In the genomic region with DNA sequence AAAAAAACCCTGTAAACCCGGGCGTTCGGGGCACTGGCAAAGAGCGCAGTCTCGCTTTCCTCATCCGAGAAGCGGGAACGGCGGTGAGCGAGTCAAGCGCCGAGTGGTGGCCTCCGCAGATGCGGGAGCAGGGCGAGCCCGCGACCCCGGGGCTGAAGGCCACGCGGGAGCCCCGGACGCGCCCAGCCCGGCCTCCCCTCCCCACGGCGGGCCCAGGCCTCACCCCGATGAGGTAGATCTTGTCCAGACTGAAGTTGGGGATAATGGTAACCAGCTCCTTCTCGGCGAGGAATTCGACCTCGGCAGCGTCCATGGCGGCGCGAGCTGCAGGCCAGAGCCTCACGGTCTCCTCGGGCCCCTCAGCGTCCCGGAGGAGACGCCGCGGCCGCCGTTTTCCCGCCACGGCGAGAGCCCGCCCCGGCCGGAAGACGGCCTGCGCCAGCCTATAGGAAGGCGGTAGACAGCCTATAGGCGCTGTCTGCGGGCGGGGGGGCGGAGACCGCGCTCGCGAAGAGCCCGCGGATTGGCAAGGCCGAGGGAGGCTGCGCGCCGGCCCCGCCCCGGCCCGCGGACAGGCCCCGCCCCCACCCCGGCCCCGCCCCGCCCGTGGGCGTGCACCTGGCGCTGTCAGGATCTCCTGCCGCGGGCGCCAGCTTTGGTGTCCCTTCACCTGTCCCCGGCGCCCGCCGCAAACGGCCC, we compare ENCODE assay signal across 8 cellular contexts. TPM values are rescaled to one million over a fixed set of nuclear protein-coding genes. Genes with fewer than 3 reads are reported as not detected.
DNase-seq lines count a peak whose midpoint lies in the region; ATAC-seq and TF ChIP-seq lines count a peak whose summit lies in the region.

A gene (minus strand): TSS at position 369 of the 699 bp plus-strand sequence. CDS start 56 bp downstream, at position 313.

- peak; percentile 94 for DNase-seq in ACHN
- peak; percentile 87 for DNase-seq in NCI-H345 (lab: John Stamatoyannopoulos, UW)
- peak; percentile 78 for DNase-seq in activated B cell treated with CpG ODN at 0.5 μM for 24 hours
- DNase-seq in caudate nucleus (lab: John Stamatoyannopoulos, UW), result peak in 59 of 61 donors; percentile 5 to 92 (median 76)
- peak; percentile 91 for DNase-seq in iris pigment epithelial cell (ENCODE audit: low read depth)
- DNase-seq in stimulated activated CD4-positive, alpha-beta T cell treated with anti-CD3 and anti-CD28 coated beads, Interleukin-12 subunit alpha, Interleukin-12 subunit beta, amount 100 ng/mL, for 24 hours (ENCODE audit: low read depth in 2 of 2), result peak; percentile 82 to 88

- H3K9me3 Mint-ChIP-seq in activated B cell treated with CpG ODN at 0.5 μM for 24 hours, result no peaks in the 10 kb centered on the region

- in situ Hi-C loops in ACHN (cut with HindIII; ENCODE audit: low pct_ligation_motif_present, low pct_unique_long_range_greater_than_20kb, low sequenced_read_pairs), result no loop called here

- intact Hi-C loops in activated B cell treated with CpG ODN at 0.5 μM for 24 hours (cut with micrococcal nuclease), result loop anchor here (1.0 to 5.0 kb wide), 7 partner anchors 8 to 1629 kb away; a partner anchor contains a TSS

- POLR2A ChIA-PET in activated B cell treated with CpG ODN at 0.5 μM for 24 hours (lab: Charles Lee), result interaction anchor here (0.8 kb wide), 1 partner anchor 12 kb away, joined by 3 read pairs; no protein-coding TSS in a partner anchor

- H3K4me3 Mint-ChIP-seq in activated B cell treated with CpG ODN at 0.5 μM for 24 hours, result peak within 1 kb of the TSS; percentile 78

- no peak for TF ChIP-seq CTCF in activated B cell treated with CpG ODN at 0.5 μM for 24 hours (IDR thresholded peaks at IDR 0.05)

- peaks cover 24% of the 10 kb centered on the region for H3K4me1 Mint-ChIP-seq in activated B cell treated with CpG ODN at 0.5 μM for 24 hours

- no peaks in the 10 kb centered on the region for H3K36me3 Mint-ChIP-seq in activated B cell treated with CpG ODN at 0.5 μM for 24 hours (ENCODE audit: low read depth)

- no peak within 1 kb of the TSS for H3K27ac ChIP-seq in caudate nucleus (ENCODE audit: low read depth, low read length)

- ATAC-seq in GM18868 (IDR thresholded peaks at IDR 0.05; ENCODE audit: unreplicated experiment) (peak; percentile 90), HG03103 (IDR thresholded peaks at IDR 0.05; ENCODE audit: low read depth, unreplicated experiment) (peak; percentile 94), activated B cell treated with CpG ODN at 0.5 μM for 24 hours (ENCODE audit: low read depth) (peak; percentile 100)

- CTCF ChIA-PET in activated B cell treated with CpG ODN at 0.5 μM for 24 hours (lab: Charles Lee), result no interaction called here

- no peaks in the 10 kb centered on the region for H3K27me3 Mint-ChIP-seq in activated B cell treated with CpG ODN at 0.5 μM for 24 hours

- no peak within 1 kb of the TSS for H3K27ac Mint-ChIP-seq in activated B cell treated with CpG ODN at 0.5 μM for 24 hours

RNA-seq across cellular contexts. Expression of the gene that starts here (rescaled TPM):
- total RNA-seq in activated B cell treated with CpG ODN at 0.5 μM for 24 hours, result 6.0 and 6.8 TPM in 2 replicates
